In the genomic region with DNA sequence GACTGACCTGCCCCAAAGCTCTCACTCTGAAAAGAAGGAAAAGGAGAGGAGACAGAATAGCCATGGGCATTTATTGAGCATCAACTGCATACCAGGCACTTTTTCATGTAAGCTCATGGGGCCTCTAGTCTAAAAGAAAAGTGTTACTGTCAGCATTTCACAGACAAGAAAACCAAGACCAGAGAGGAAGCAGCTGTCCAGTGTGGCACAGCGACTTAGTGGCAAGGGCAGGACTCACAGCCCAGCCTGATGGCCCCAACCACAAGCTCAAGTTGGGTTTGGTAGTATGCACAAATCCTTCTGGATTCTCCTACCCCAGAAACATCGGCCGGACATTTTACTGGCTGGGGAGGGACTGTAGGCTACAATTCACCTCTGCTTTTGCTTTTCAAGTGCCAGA, we compare ENCODE assay signal across 15 cellular contexts. TPM values are rescaled to one million over a fixed set of nuclear protein-coding genes. Genes with fewer than 3 reads are reported as not detected.
"Had no signal": no experiment of that assay in that cellular context is flagged by ENCODE, and none has a peak within 500 bp of the region (broad histone marks: within the 10 kb centered on the region; RNA-seq: fewer than 3 reads in every experiment).

No MANE protein-coding gene starts in this region.

- H3K27ac ChIP-seq: parathyroid adenoma, tibial nerve had no signal

- H2AFZ ChIP-seq: parathyroid adenoma had no signal

- ATAC-seq: esophagus mucosa; naive thymus-derived CD4-positive, alpha-beta T cell; stimulated activated naive B cell treated with anti-CD40 and anti-IgM and Interleukin-4, amounts not matched to agents 10 μg/mL and 1 μg/mL and 100 μg/mL, for 72 hours had no signal

- H3K9ac ChIP-seq: parathyroid adenoma had no signal

- H3K79me2 ChIP-seq: parathyroid adenoma had no signal

- H3K9me3 ChIP-seq: tibial nerve had no signal

- DNase-seq: activated CD4-positive, alpha-beta T cell treated with anti-CD3 and anti-CD28 coated beads, Interleukin-2, amount 10 ng/mL, durations not matched to agents 7 days and 5 days; activated gamma-delta T cell treated with Interleukin-2 at 50 U/mL for 16 hours; amniotic stem cell; immature natural killer cell; mammary epithelial cell; naive thymus-derived CD4-positive, alpha-beta T cell; stimulated activated CD4-positive, alpha-beta T cell treated with anti-CD3 and anti-CD28 coated beads, Interleukin-2, amount 100 ng/mL, for 48 hours; stimulated activated naive B cell treated with anti-CD40 and anti-IgM and Interleukin-4, amounts not matched to agents 10 μg/mL and 1 μg/mL and 100 μg/mL, for 72 hours; substantia nigra had no signal

- H3K4me3 ChIP-seq: tibial nerve had no signal

- H3K36me3 ChIP-seq: tibial nerve had no signal

RNA-seq across cellular contexts. Expression of a gene that starts 5.8 kb away (rescaled TPM):
- total RNA-seq: fibroblast of villous mesenchyme, renal cortical epithelial cell had no signal
- polyA plus RNA-seq: mammary epithelial cell had no signal

RNA-seq across cellular contexts. Expression of a gene that starts 13.0 kb away (rescaled TPM):
- total RNA-seq: fibroblast of villous mesenchyme had no signal
- polyA plus RNA-seq: immature natural killer cell had no signal

RNA-seq across cellular contexts. Expression of a gene that starts 53.7 kb away (rescaled TPM):
- total RNA-seq: activated CD4-positive, alpha-beta T cell treated with anti-CD3 and anti-CD28 coated beads, Interleukin-2, amount 10 ng/mL, durations not matched to agents 7 days and 5 days; esophagus mucosa; fibroblast of villous mesenchyme; mammary epithelial cell; renal cortical epithelial cell; skeletal muscle tissue; tibial nerve had no signal
- polyA plus RNA-seq: mammary epithelial cell; naive thymus-derived CD4-positive, alpha-beta T cell had no signal
